In the genomic region with DNA sequence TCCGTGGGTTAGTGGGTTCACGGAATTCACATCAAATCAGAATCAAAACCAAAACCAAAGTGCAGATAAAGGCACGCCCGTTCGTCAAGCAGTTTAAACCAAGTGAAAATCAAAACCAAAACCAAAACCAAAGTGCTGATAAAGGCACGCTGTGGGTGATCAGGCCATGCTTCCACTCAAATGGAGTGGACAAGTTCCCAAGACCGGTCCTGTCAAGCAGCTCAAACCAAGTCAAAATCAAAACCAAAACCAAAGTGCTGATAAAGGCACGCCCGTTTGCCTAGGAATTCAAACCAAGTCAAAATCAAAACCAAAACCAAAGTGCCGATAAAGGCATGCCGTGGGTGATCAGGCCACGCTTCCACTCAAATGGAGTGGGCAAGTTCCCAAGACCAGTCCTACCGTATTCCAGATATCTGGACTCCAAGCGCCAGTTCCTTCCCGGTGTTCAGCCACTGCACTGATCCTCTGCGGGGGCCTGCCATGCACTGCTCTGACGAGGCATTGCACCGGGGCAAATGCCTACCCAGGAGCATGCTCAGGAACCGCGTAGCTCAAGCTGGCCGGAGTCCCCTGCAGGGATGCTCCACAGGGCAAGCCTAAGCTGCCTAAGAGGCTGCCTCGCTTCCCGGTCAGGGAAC, we compare ENCODE assay signal across 8 cellular contexts. TPM values are rescaled to one million over a fixed set of nuclear protein-coding genes. Genes with fewer than 3 reads are reported as not detected.
A peak's percentile ranks its signal among the peaks of the same experiment; 100 is the strongest.
DNase-seq lines count a peak whose midpoint lies in the region; ATAC-seq and TF ChIP-seq lines count a peak whose summit lies in the region.
"Not testable (repeated sequence)": the region's sequence is repeated elsewhere in the genome, so short reads cannot be mapped to it uniquely, and the experiment has no call there.

No MANE protein-coding gene starts in this region.

- not testable (repeated sequence) for H3K27me3 ChIP-seq in lung (ENCODE audit: control insufficient read depth, insufficient read depth)

- not testable (repeated sequence) for H3K36me3 Mint-ChIP-seq in activated T-cell treated with anti-CD3 and anti-CD28 coated beads, Interleukin-2, amount 50 U/mL, for 72 hours (ENCODE audit: insufficient read depth in 2 of 2); effector memory CD8-positive, alpha-beta T cell (ENCODE audit: insufficient read depth)

- H3K4me1 ChIP-seq in lung (ENCODE audit: control insufficient read depth in 2 of 2, insufficient read depth in 2 of 2, low read length in 2 of 2), result not testable (repeated sequence)

- H3K27me3 Mint-ChIP-seq in activated T-cell treated with anti-CD3 and anti-CD28 coated beads, Interleukin-2, amount 50 U/mL, for 72 hours (ENCODE audit: low read depth); effector memory CD8-positive, alpha-beta T cell: not testable (repeated sequence)

- not testable (repeated sequence) for H3K36me3 ChIP-seq in lung (ENCODE audit: control insufficient read depth in 2 of 2, insufficient read depth in 2 of 2, low read length in 2 of 2)

- peak overlapping the region in 1 of 2 donors; percentile 75 for H3K27ac ChIP-seq in lung (ENCODE audit: low read depth in 1 of 2, low read length in 1 of 2)

- DNase-seq in Daoy (ENCODE audit: low read depth) (peak; percentile 75), LoVo (ENCODE audit: low spot score) (peak; percentile 50), T-helper 22 cell (ENCODE audit: low read depth) (peak; percentile 8), lung (ENCODE audit: low spot score) (peak; percentile 43), stromal cell of bone marrow (ENCODE audit: low read depth) (peak; percentile 31)
- DNase-seq in activated T-cell treated with anti-CD3 and anti-CD28 coated beads, Interleukin-2, amount 50 U/mL, for 72 hours, result peak; percentile 59 to 62
- peak; percentile 38 to 51 (median 44) for DNase-seq in effector memory CD8-positive, alpha-beta T cell
- DNase-seq in stimulated activated CD4-positive, alpha-beta T cell treated with anti-CD3 and anti-CD28 coated beads, Interleukin-12 subunit alpha, Interleukin-12 subunit beta, amount 100 ng/mL, for 48 hours (ENCODE audit: low read depth in 2 of 3, low spot score in 1 of 3), result peak; percentile 30 to 58 (median 30)

- not testable (repeated sequence) for H3K9me3 ChIP-seq in lung (ENCODE audit: control insufficient read depth in 2 of 2, insufficient read depth in 1 of 2, low read length in 1 of 2)

- H3K4me3 Mint-ChIP-seq in activated T-cell treated with anti-CD3 and anti-CD28 coated beads, Interleukin-2, amount 50 U/mL, for 72 hours, result peak overlapping the region; percentile 85
- peak overlapping the region; percentile 79 to 82 for H3K4me3 Mint-ChIP-seq in effector memory CD8-positive, alpha-beta T cell

- H3K4me1 Mint-ChIP-seq in activated T-cell treated with anti-CD3 and anti-CD28 coated beads, Interleukin-2, amount 50 U/mL, for 72 hours (ENCODE audit: low read depth), result peaks cover 17% of the 10 kb centered on the region
- H3K4me1 Mint-ChIP-seq in effector memory CD8-positive, alpha-beta T cell (ENCODE audit: low read depth in 2 of 2), result peaks cover 11 to 16% of the 10 kb centered on the region in 2 donors

- ATAC-seq in activated T-cell treated with anti-CD3 and anti-CD28 coated beads, Interleukin-2, amount 50 U/mL, for 72 hours (replicated peaks in 1 of 2), result peak; percentile 82 to 85
- ATAC-seq in effector memory CD8-positive, alpha-beta T cell (replicated peaks), result peak; percentile 86
- ATAC-seq in lung (ENCODE audit: insufficient read depth, low FRiP score), result peak; percentile 59

- peak overlapping the region; percentile 58 for H3K4me3 ChIP-seq in lung

- TF ChIP-seq CTCF in lung (IDR thresholded peaks at IDR 0.05; ENCODE audit: control extremely low read depth, extremely low read depth), result not testable (repeated sequence)

- WGBS in lung, 2 donors, result 27 to 44% methylated on average over 23 of the region's 23 CpGs

- peak overlapping the region; percentile 83 for H3K27ac Mint-ChIP-seq in activated T-cell treated with anti-CD3 and anti-CD28 coated beads, Interleukin-2, amount 50 U/mL, for 72 hours
- peak overlapping the region; percentile 91 to 94 for H3K27ac Mint-ChIP-seq in effector memory CD8-positive, alpha-beta T cell

- not testable (repeated sequence) for H3K9me3 Mint-ChIP-seq in activated T-cell treated with anti-CD3 and anti-CD28 coated beads, Interleukin-2, amount 50 U/mL, for 72 hours; effector memory CD8-positive, alpha-beta T cell

RNA-seq across cellular contexts. Expression of gene RFPL1, which starts 23.3 kb away (rescaled TPM):
- not detected in 2 replicates for total RNA-seq in Daoy (2014; rRNA removed; shearing (Covaris generic))
- total RNA-seq in activated T-cell treated with anti-CD3 and anti-CD28 coated beads, Interleukin-2, amount 50 U/mL, for 72 hours, result not detected
- total RNA-seq in lung, result not detected
- not detected for polyA plus RNA-seq in lung

RNA-seq across cellular contexts. Expression of gene AP1B1, which starts 26.7 kb away (rescaled TPM):
- 57.8 and 62.6 TPM in 2 replicates for total RNA-seq in Daoy (2014; rRNA removed; shearing (Covaris generic))
- 10 to 100 TPM; 57.9 to 59.8 TPM for total RNA-seq in activated T-cell treated with anti-CD3 and anti-CD28 coated beads, Interleukin-2, amount 50 U/mL, for 72 hours
- 10 to 100 TPM; 37.1 to 97.9 TPM for total RNA-seq in lung
- 10 to 100 TPM; 32.7 to 62.9 TPM for polyA plus RNA-seq in lung

Comparison
In these comparisons a context has a peak if more than half of its experiments do, and no peak if none do; other contexts are left out.
1. DNase-seq: peak in every context shown above with its lines; median percentile 75 in Daoy; 60 in activated T-cell treated with anti-CD3 and anti-CD28 coated beads, Interleukin-2, amount 50 U/mL, for 72 hours; 50 in LoVo; 44 in effector memory CD8-positive, alpha-beta T cell; 43 in lung; 31 in stromal cell of bone marrow; 30 in stimulated activated CD4-positive, alpha-beta T cell treated with anti-CD3 and anti-CD28 coated beads, Interleukin-12 subunit alpha, Interleukin-12 subunit beta, amount 100 ng/mL, for 48 hours; 8 in T-helper 22 cell.